Comparison of ENCODE assay signal across 5 cellular contexts in genomic region chr9:104898376-104898775, GRCh38. TPM values are rescaled to one million over a fixed set of nuclear protein-coding genes. Genes with fewer than 3 reads are reported as not detected.
DNase-seq lines count a peak whose midpoint lies in the region; ATAC-seq and TF ChIP-seq lines count a peak whose summit lies in the region.
"Not testable (repeated sequence)": the region's sequence is repeated elsewhere in the genome, so short reads cannot be mapped to it uniquely, and the experiment has no call there.

No MANE protein-coding gene starts in this region.

- H3K23ac ChIP-seq in H9 (ENCODE audit: insufficient read length, low read depth, low read length), result not testable (repeated sequence)

- H3K9me3 Mint-ChIP-seq in H9; WTC11; glutamatergic neuron (ENCODE audit: unreplicated experiment); neural crest cell: not testable (repeated sequence)

- not testable (repeated sequence) for H3K56ac ChIP-seq in H9 (ENCODE audit: insufficient read length, low read depth, low read length)

- H3K4me1 ChIP-seq in H9 (ENCODE audit: insufficient read depth, low read length), result not testable (repeated sequence)
- H3K4me1 ChIP-seq in liver (ENCODE audit: control insufficient read depth in 4 of 4, insufficient read depth in 4 of 4, low read length in 3 of 4), result peaks cover 6 to 64% (median 39%) of the 10 kb centered on the region in 4 donors

- not testable (repeated sequence) for H3K18ac ChIP-seq in H9 (ENCODE audit: insufficient read length, low read depth, low read length)

- not testable (repeated sequence) for H2BK15ac ChIP-seq in H9 (ENCODE audit: low read depth, low read length)

- no CpG with 5 or more reads among the region's 6 CpGs for WGBS in H9 (ENCODE audit: extremely low coverage, insufficient read length, low lambda C conversion rate)
- WGBS in liver, result 81% methylated on average over 6 of the region's 6 CpGs

- not testable (repeated sequence) for H3K9me3 ChIP-seq in H9 (ENCODE audit: control insufficient read depth, low read depth, low read length); liver (ENCODE audit: control insufficient read depth in 4 of 4, low read length in 3 of 4)

- H3K36me3 Mint-ChIP-seq in H9 (ENCODE audit: insufficient read depth in 1 of 3, low read depth in 3 of 3); WTC11; glutamatergic neuron (ENCODE audit: unreplicated experiment); neural crest cell (ENCODE audit: low read depth): not testable (repeated sequence)

- H4K5ac ChIP-seq in H9 (ENCODE audit: insufficient read length, low read depth, low read length), result not testable (repeated sequence)

- not testable (repeated sequence) for H3K27me3 Mint-ChIP-seq in H9 (ENCODE audit: low read depth); WTC11 (ENCODE audit: low read depth); glutamatergic neuron (ENCODE audit: unreplicated experiment); neural crest cell (ENCODE audit: low read depth)

- H3K79me2 ChIP-seq in H9 (ENCODE audit: insufficient read depth, low read length), result not testable (repeated sequence)

- CTCF ChIA-PET in WTC11 (lab: Charles Lee), result interaction anchor here (2.6 kb wide), 1 partner anchor 35 kb away, joined by 9 read pairs; no protein-coding TSS in a partner anchor

- H3K27ac Mint-ChIP-seq in H9 (peak overlapping the region; percentile 10 to 55 (median 22); a peak in 2 of 7 replicates), glutamatergic neuron (ENCODE audit: unreplicated experiment) (peak overlapping the region; percentile 14), neural crest cell (ENCODE audit: unreplicated experiment) (peak overlapping the region; percentile 12)
- H3K27ac Mint-ChIP-seq in WTC11, result not testable (repeated sequence)

- H3K27ac ChIP-seq in H9 (ENCODE audit: insufficient read length, low read depth, low read length), result not testable (repeated sequence)
- peak overlapping the region; percentile 61 to 76 for H3K27ac ChIP-seq in liver (ENCODE audit: low read depth in 1 of 2, low read length in 2 of 2)

- not testable (repeated sequence) for H2AK5ac ChIP-seq in H9 (ENCODE audit: insufficient read length, low read length)

- not testable (repeated sequence) for TF ChIP-seq RAD21 in liver (IDR thresholded peaks at IDR 0.05)

- H3K4me3 Mint-ChIP-seq in H9; WTC11; glutamatergic neuron (ENCODE audit: unreplicated experiment); neural crest cell: not testable (repeated sequence)

- peaks cover 4 to 11% (median 8%) of the 10 kb centered on the region in 4 donors for H3K36me3 ChIP-seq in liver (ENCODE audit: control insufficient read depth in 4 of 4, insufficient read depth in 3 of 4, low read depth in 1 of 4, low read length in 3 of 4)

- H2BK12ac ChIP-seq in H9 (ENCODE audit: insufficient read length, low read depth, low read length), result not testable (repeated sequence)

- DNase-seq in H9; WTC11 (ENCODE audit: low spot score); glutamatergic neuron; neural crest cell (ENCODE audit: low read depth, low spot score): not testable (repeated sequence)

- not testable (repeated sequence) for TF ChIP-seq CTCF in H9 (conservative IDR thresholded peaks at IDR 0.05); WTC11 (IDR thresholded peaks at IDR 0.05); glutamatergic neuron (IDR thresholded peaks at IDR 0.05; ENCODE audit: partially characterized antibody, unreplicated experiment); liver (IDR thresholded peaks at IDR 0.05; ENCODE audit: low read depth, low read length, missing input control); neural crest cell (conservative IDR thresholded peaks at IDR 0.05)

- not testable (repeated sequence) for H2AFZ ChIP-seq in H9 (ENCODE audit: low read length)

- H3K23me2 ChIP-seq in H9 (ENCODE audit: insufficient read length, low read depth, low read length, poor library complexity, severe bottlenecking), result not testable (repeated sequence)

- H4K20me1 ChIP-seq in H9 (ENCODE audit: control insufficient read depth, insufficient read depth, insufficient read length), result not testable (repeated sequence)

- H2BK120ac ChIP-seq in H9 (ENCODE audit: low read depth, low read length, poor library complexity, severe bottlenecking), result not testable (repeated sequence)

- not testable (repeated sequence) for H3K79me1 ChIP-seq in H9 (ENCODE audit: insufficient read depth, low read depth, low read length, poor library complexity, severe bottlenecking)

- H3K27me3 ChIP-seq in H9 (ENCODE audit: insufficient read depth, low read length); liver (ENCODE audit: control insufficient read depth in 4 of 4, insufficient read depth in 4 of 4, low read length in 3 of 4): not testable (repeated sequence)

- not testable (repeated sequence) for H3K4ac ChIP-seq in H9 (ENCODE audit: low read depth, low read length)

- POLR2A ChIA-PET in WTC11 (lab: Charles Lee), result not testable (repeated sequence)

- not testable (repeated sequence) for H4K8ac ChIP-seq in H9 (replicated peaks; ENCODE audit: insufficient read length, low read depth, low read length)

- peak overlapping the region in 2 of 3 donors; percentile 16 to 27 for H3K4me3 ChIP-seq in liver (ENCODE audit: low read depth in 1 of 3, low read length in 3 of 3)

- H2BK5ac ChIP-seq in H9 (ENCODE audit: insufficient read length, low read length), result not testable (repeated sequence)

- peaks cover 25 to 33% of the 10 kb centered on the region in 2 experiments for H3K4me1 Mint-ChIP-seq in H9
- peaks cover 23% of the 10 kb centered on the region for H3K4me1 Mint-ChIP-seq in WTC11
- peaks cover 50% of the 10 kb centered on the region for H3K4me1 Mint-ChIP-seq in glutamatergic neuron (ENCODE audit: low read depth, unreplicated experiment)
- H3K4me1 Mint-ChIP-seq in neural crest cell, result not testable (repeated sequence)

- H2BK20ac ChIP-seq in H9 (ENCODE audit: low read depth, low read length, poor library complexity, severe bottlenecking), result not testable (repeated sequence)

- not testable (repeated sequence) for H3K4me2 ChIP-seq in H9 (ENCODE audit: insufficient read depth, insufficient read length, low read length)

- not testable (repeated sequence) for H4K91ac ChIP-seq in H9 (ENCODE audit: insufficient read length, low read depth, low read length)

- H3K14ac ChIP-seq in H9 (ENCODE audit: insufficient read depth, low read length), result not testable (repeated sequence)

- H3K9ac ChIP-seq in H9 (ENCODE audit: extremely low read depth, insufficient read length, low read length), result not testable (repeated sequence)
- peak overlapping the region in 1 of 2 donors; percentile 18 for H3K9ac ChIP-seq in liver (ENCODE audit: low read depth in 1 of 2, low read length in 2 of 2)

- not testable (repeated sequence) for H3T11ph ChIP-seq in H9 (ENCODE audit: low read length)

- ATAC-seq in WTC11, result not testable (repeated sequence)

TF ChIP-seq in WTC11, 78 proteins besides CTCF, POLR2A, EP300 and RAD21:
- 0 out of 2 replicates have a peak, but pooled peaks have one; percentile 42 for TF ChIP-seq HMGA2 (CRISPR knock-in tag; IDR thresholded peaks at IDR 0.05)

RNA-seq across cellular contexts. Expression of gene ABCA1, which starts 29.6 kb away (rescaled TPM):
- total RNA-seq in H9 (2021), result 16.2 and 16.6 TPM in 2 replicates
- total RNA-seq in WTC11 (2021), result 4.6 to 7.8 TPM (median 5.8 TPM) in 3 replicates
- 146 TPM for total RNA-seq in glutamatergic neuron (ENCODE audit: unreplicated experiment)
- 100 to 1,000 TPM in 1 of 2 donors, 10 to 100 TPM in 1; 83.9 to 223 TPM for total RNA-seq in liver
- 10 to 100 TPM; 15.4 to 42.0 TPM for polyA plus RNA-seq in liver
- total RNA-seq in neural crest cell, result 6.5 and 6.8 TPM in 2 replicates
